1 cellular context compared by ENCODE assay signal in the genomic region with DNA sequence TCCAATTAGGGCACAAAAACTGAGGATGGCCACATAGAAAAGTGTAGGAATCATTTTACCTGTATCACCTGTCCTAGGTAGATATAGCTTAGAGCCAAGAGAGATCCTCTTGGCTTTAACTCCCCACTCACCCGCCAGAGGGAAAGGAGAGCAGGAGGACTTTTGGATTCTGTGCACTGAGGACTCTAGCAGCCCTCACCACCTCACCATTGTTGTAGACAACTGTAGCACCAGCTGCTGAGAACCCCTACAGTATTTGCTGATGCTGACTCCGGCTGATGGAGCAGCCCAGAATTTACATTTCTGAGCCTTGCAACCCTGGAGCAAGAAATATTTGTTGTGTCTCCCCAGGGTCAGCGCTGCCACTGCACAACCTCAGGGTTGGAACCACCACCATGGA.
TF ChIP-seq lines count a peak whose summit lies in the region.

No MANE protein-coding gene starts in this region.

TF ChIP-seq in WTC11, 78 proteins besides CTCF, POLR2A, EP300 and RAD21 (continued from another document):
- TF ChIP-seq TCF7 (CRISPR knock-in tag; IDR thresholded peaks at IDR 0.05; ENCODE audit: low read depth) = no peak
